3 cellular contexts compared by ENCODE assay signal in the genomic region with DNA sequence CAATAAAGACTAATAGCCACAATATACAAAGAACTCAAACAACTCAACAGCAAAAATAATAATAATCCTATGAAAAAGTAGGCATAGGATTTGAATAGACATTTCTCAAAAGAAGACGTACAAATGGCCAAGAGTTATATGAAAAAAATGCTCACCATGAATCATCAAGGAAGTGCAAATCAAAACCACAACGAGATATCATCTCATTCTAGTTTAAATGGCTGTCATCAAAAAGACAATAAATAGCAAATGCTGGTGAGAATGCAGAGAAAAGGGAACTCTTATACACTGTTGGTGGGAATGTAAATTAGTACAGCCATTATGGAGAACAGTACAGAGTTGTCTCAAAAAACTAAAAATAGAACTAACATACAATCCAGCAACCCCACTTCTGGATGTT.
TF ChIP-seq lines count a peak whose summit lies in the region.

No MANE protein-coding gene starts in this region.

TF ChIP-seq in SK-N-SH, 30 proteins besides CTCF, POLR2A, EP300 and RAD21 (continues in another document):
- TF ChIP-seq RXRA (IDR thresholded peaks at IDR 0.05; ENCODE audit: borderline replicate concordance, low read depth) (peak; percentile 57; the same call in 1 of the 2 replicates), NFIC (IDR thresholded peaks at IDR 0.05; ENCODE audit: borderline replicate concordance) (peak; percentile 70; the same call in 1 of the 2 replicates), RCOR1 (IDR thresholded peaks at IDR 0.05; ENCODE audit: low read length) (no peak), JUND (IDR thresholded peaks at IDR 0.05) (peak; percentile 95), IRF3 (IDR thresholded peaks at IDR 0.05; ENCODE audit: low read depth, low read length) (no peak), FOXJ3 (CRISPR knock-in tag; IDR thresholded peaks at IDR 0.05) (no peak), TEAD4 (IDR thresholded peaks at IDR 0.05; ENCODE audit: borderline replicate concordance, insufficient read depth) (peak; percentile 70; the same call in 1 of the 2 replicates), POLR2AphosphoS5 (IDR thresholded peaks at IDR 0.05; ENCODE audit: low read depth, low read length) (peak; percentile 80; the same call in 1 of the 2 replicates), NRF1 (IDR thresholded peaks at IDR 0.05; ENCODE audit: low read depth, low read length) (no peak), ZBTB33 (IDR thresholded peaks at IDR 0.05; ENCODE audit: borderline replicate concordance, low read depth) (no peak; the same call in 1 of the 2 replicates), ELF1 (IDR thresholded peaks at IDR 0.05) (no peak), FOSL2 (IDR thresholded peaks at IDR 0.05; ENCODE audit: borderline replicate concordance, low read depth) (peak; percentile 92), CHD2 (IDR thresholded peaks at IDR 0.05; ENCODE audit: low read length, partially characterized antibody) (no peak), YY1 (IDR thresholded peaks at IDR 0.05; ENCODE audit: low read depth) (no peak)
- TF ChIP-seq, protein P1, sequence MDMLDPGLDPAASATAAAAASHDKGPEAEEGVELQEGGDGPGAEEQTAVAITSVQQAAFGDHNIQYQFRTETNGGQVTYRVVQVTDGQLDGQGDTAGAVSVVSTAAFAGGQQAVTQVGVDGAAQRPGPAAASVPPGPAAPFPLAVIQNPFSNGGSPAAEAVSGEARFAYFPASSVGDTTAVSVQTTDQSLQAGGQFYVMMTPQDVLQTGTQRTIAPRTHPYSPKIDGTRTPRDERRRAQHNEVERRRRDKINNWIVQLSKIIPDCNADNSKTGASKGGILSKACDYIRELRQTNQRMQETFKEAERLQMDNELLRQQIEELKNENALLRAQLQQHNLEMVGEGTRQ (IDR thresholded peaks at IDR 0.05; ENCODE audit: borderline replicate concordance, low read depth, low read length), result no peak
- TF ChIP-seq, protein P2, sequence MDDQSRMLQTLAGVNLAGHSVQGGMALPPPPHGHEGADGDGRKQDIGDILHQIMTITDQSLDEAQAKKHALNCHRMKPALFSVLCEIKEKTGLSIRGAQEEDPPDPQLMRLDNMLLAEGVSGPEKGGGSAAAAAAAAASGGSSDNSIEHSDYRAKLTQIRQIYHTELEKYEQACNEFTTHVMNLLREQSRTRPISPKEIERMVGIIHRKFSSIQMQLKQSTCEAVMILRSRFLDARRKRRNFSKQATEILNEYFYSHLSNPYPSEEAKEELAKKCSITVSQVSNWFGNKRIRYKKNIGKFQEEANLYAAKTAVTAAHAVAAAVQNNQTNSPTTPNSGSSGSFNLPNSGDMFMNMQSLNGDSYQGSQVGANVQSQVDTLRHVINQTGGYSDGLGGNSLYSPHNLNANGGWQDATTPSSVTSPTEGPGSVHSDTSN (IDR thresholded peaks at IDR 0.05), result peak; percentile 95

TF ChIP-seq in endothelial cell of umbilical vein, 7 proteins besides CTCF, POLR2A, EP300 and RAD21:
- no peak for TF ChIP-seq MYC (IDR thresholded peaks at IDR 0.05; ENCODE audit: low read depth, low read length)
- TF ChIP-seq MAX (IDR thresholded peaks at IDR 0.05; ENCODE audit: insufficient read depth, insufficient read length), result no peak
- TF ChIP-seq FOS (IDR thresholded peaks at IDR 0.05; ENCODE audit: borderline replicate concordance, insufficient read depth, low read length), result peak; percentile 62
- TF ChIP-seq POLR2AphosphoS5 (IDR thresholded peaks at IDR 0.05; ENCODE audit: insufficient read depth, low read depth, low read length), result peak; percentile 19
- TF ChIP-seq JUN (IDR thresholded peaks at IDR 0.05; ENCODE audit: borderline replicate concordance, insufficient read depth, insufficient read length, low read depth), result peak; percentile 14
- peak; percentile 85 for TF ChIP-seq GATA2 (IDR thresholded peaks at IDR 0.05; ENCODE audit: insufficient read depth, insufficient read length, low read depth, low read length)
- no peak for TF ChIP-seq EZH2 (IDR thresholded peaks at IDR 0.05; ENCODE audit: borderline replicate concordance, low read depth, low read length, severe bottlenecking)
TF ChIP-seq in endothelial cell of umbilical vein: peak in this region for 4.

TF ChIP-seq in GM12891, 5 proteins besides CTCF, POLR2A, EP300 and RAD21:
- no peak for TF ChIP-seq POLR2AphosphoS5 (IDR thresholded peaks at IDR 0.05; ENCODE audit: low read depth, low read length)
- no peak for TF ChIP-seq TAF1 (IDR thresholded peaks at IDR 0.05; ENCODE audit: low read depth, low read length)
- TF ChIP-seq PAX5 (IDR thresholded peaks at IDR 0.05; ENCODE audit: insufficient read depth, low read length, severe bottlenecking), result no peak
- TF ChIP-seq POU2F2 (IDR thresholded peaks at IDR 0.05; ENCODE audit: low read depth, low read length), result no peak
- TF ChIP-seq SPI1 (IDR thresholded peaks at IDR 0.05; ENCODE audit: low read depth, low read length), result no peak
